In genomic region chr1:21779613-21780521, GRCh38 we compare ENCODE assay signal across 9 cellular contexts. TPM values are rescaled to one million over a fixed set of nuclear protein-coding genes. Genes with fewer than 3 reads are reported as not detected.
DNase-seq lines count a peak whose midpoint lies in the region; ATAC-seq and TF ChIP-seq lines count a peak whose summit lies in the region.
"Had no signal": no experiment of that assay in that cellular context is flagged by ENCODE, and none has a peak within 500 bp of the region (broad histone marks: within the 10 kb centered on the region; RNA-seq: fewer than 3 reads in every experiment).

No MANE protein-coding gene starts in this region.

- peak overlapping the region; percentile 82 for H3K27ac Mint-ChIP-seq in activated CD8-positive, alpha-beta memory T cell treated with anti-CD3 and anti-CD28 coated beads, Interleukin-2, amount 10 ng/mL, durations not matched to agents 7 days and 5 days

- H3K4me3 ChIP-seq in endocrine pancreas (ENCODE audit: control insufficient read depth, insufficient read depth, low read length) (peak overlapping the region; percentile 7), subcutaneous abdominal adipose tissue (ENCODE audit: low read depth in 1 of 5, low read length in 5 of 5) (no peak overlapping the region)
- H3K4me3 ChIP-seq: vagina had no signal

- CTCF ChIA-PET in activated CD8-positive, alpha-beta memory T cell treated with anti-CD3 and anti-CD28 coated beads, Interleukin-2, amount 10 ng/mL, durations not matched to agents 7 days and 5 days (lab: Charles Lee): no interaction called here
- CTCF ChIA-PET in RWPE1 (lab: Yijun Ruan, JAX): no interaction called here

- no peak for TF ChIP-seq CTCF in RWPE1 (conservative IDR thresholded peaks at IDR 0.05; ENCODE audit: low read depth)

- H3K4me3 Mint-ChIP-seq in activated CD8-positive, alpha-beta memory T cell treated with anti-CD3 and anti-CD28 coated beads, Interleukin-2, amount 10 ng/mL, durations not matched to agents 7 days and 5 days: peak overlapping the region; percentile 65

- POLR2A ChIA-PET in RWPE1 (lab: Yijun Ruan, JAX; ENCODE audit: low non-redundant PET): no interaction called here

- H3K9me3 ChIP-seq in endocrine pancreas (ENCODE audit: control insufficient read depth, low read length): no peaks in the 10 kb centered on the region
- H3K9me3 ChIP-seq in subcutaneous abdominal adipose tissue (ENCODE audit: control insufficient read depth in 5 of 5, low read length in 5 of 5): no peaks in the 10 kb centered on the region
- H3K9me3 ChIP-seq: vagina had no signal

- H3K9ac ChIP-seq in endocrine pancreas (ENCODE audit: control insufficient read depth, insufficient read depth, low read length) (no peak overlapping the region), subcutaneous abdominal adipose tissue (ENCODE audit: low read length in 5 of 5) (no peak overlapping the region)

- peaks cover 28% of the 10 kb centered on the region for H3K36me3 Mint-ChIP-seq in activated CD8-positive, alpha-beta memory T cell treated with anti-CD3 and anti-CD28 coated beads, Interleukin-2, amount 10 ng/mL, durations not matched to agents 7 days and 5 days

- H3K27ac ChIP-seq in subcutaneous abdominal adipose tissue (ENCODE audit: low read depth, low read length): peak overlapping the region; percentile 37
- no peak overlapping the region for H3K27ac ChIP-seq in RWPE1
- H3K27ac ChIP-seq: vagina had no signal

- DNase-seq in activated CD8-positive, alpha-beta memory T cell treated with anti-CD3 and anti-CD28 coated beads, Interleukin-2, amount 10 ng/mL, durations not matched to agents 7 days and 5 days: peak; percentile 73
- no peak for DNase-seq in activated CD8-positive, alpha-beta memory T cell treated with anti-CD3 and anti-CD28 coated beads for 24 hours
- DNase-seq in RWPE1 (ENCODE audit: low spot score) (no peak), NCI-H2171 treated with DMSO at 0.1 percent for 48 hours (lab: John Stamatoyannopoulos, UW) (no peak)

- H3K4me1 ChIP-seq in endocrine pancreas (ENCODE audit: control insufficient read depth, insufficient read depth, low read length): peaks cover 9% of the 10 kb centered on the region
- H3K4me1 ChIP-seq in subcutaneous abdominal adipose tissue (ENCODE audit: control insufficient read depth in 5 of 5, insufficient read depth in 5 of 5, low read length in 5 of 5): peaks cover 2 to 27% (median 23%) of the 10 kb centered on the region in 5 donors

- peak; percentile 4 for ATAC-seq in activated CD8-positive, alpha-beta memory T cell treated with anti-CD3 and anti-CD28 coated beads, Interleukin-2, amount 10 ng/mL, durations not matched to agents 7 days and 5 days
- ATAC-seq in SK-N-SH treated with all-trans-retinoic acid at 6 μM for 48 hours (no peak), GM18873 (IDR thresholded peaks at IDR 0.05; ENCODE audit: low FRiP score, unreplicated experiment) (no peak)

- H3K27me3 ChIP-seq in endocrine pancreas (ENCODE audit: control insufficient read depth, insufficient read depth, low read length) (no peaks in the 10 kb centered on the region), subcutaneous abdominal adipose tissue (ENCODE audit: control insufficient read depth in 5 of 5, insufficient read depth in 4 of 5, low read length in 5 of 5) (no peaks in the 10 kb centered on the region)
- H3K27me3 ChIP-seq: vagina had no signal

- H3K27me3 Mint-ChIP-seq in activated CD8-positive, alpha-beta memory T cell treated with anti-CD3 and anti-CD28 coated beads, Interleukin-2, amount 10 ng/mL, durations not matched to agents 7 days and 5 days: no peaks in the 10 kb centered on the region

- H3K9me3 Mint-ChIP-seq in activated CD8-positive, alpha-beta memory T cell treated with anti-CD3 and anti-CD28 coated beads, Interleukin-2, amount 10 ng/mL, durations not matched to agents 7 days and 5 days (ENCODE audit: low read depth): no peaks in the 10 kb centered on the region

- H3K4me1 Mint-ChIP-seq in activated CD8-positive, alpha-beta memory T cell treated with anti-CD3 and anti-CD28 coated beads, Interleukin-2, amount 10 ng/mL, durations not matched to agents 7 days and 5 days: peaks cover 52% of the 10 kb centered on the region

- H3K36me3 ChIP-seq in endocrine pancreas (ENCODE audit: control insufficient read depth, insufficient read depth, low read length) (no peaks in the 10 kb centered on the region), subcutaneous abdominal adipose tissue (ENCODE audit: control insufficient read depth in 5 of 5, insufficient read depth in 5 of 5, low read length in 5 of 5) (no peaks in the 10 kb centered on the region)
- H3K36me3 ChIP-seq: vagina had no signal

TF ChIP-seq in SK-N-SH treated with all-trans-retinoic acid at 6 μM for 48 hours, 23 proteins besides CTCF, POLR2A, EP300 and RAD21:
- TF ChIP-seq RARB (CRISPR knock-in tag; IDR thresholded peaks at IDR 0.05): no peak
- TF ChIP-seq ZNF8 (CRISPR knock-in tag; IDR thresholded peaks at IDR 0.05): peak; percentile 87
- TF ChIP-seq PATZ1 (CRISPR knock-in tag; IDR thresholded peaks at IDR 0.05; ENCODE audit: borderline replicate concordance): no peak
- TF ChIP-seq TCF4 (CRISPR knock-in tag; IDR thresholded peaks at IDR 0.05; ENCODE audit: borderline replicate concordance): peak; percentile 66; the same call in 1 of the 2 replicates
- peak; percentile 25; the same call in 1 of the 2 replicates for TF ChIP-seq ISL1 (CRISPR knock-in tag; IDR thresholded peaks at IDR 0.05)
- 0 out of 2 replicates have a peak, but pooled peaks have one; percentile 29 for TF ChIP-seq ZFP3 (CRISPR knock-in tag; IDR thresholded peaks at IDR 0.05)

RNA-seq across cellular contexts. Expression of gene USP48, which starts 3.1 kb away (rescaled TPM):
- 10 to 100 TPM; 83.9 to 96.8 TPM for total RNA-seq in activated CD8-positive, alpha-beta memory T cell treated with anti-CD3 and anti-CD28 coated beads, Interleukin-2, amount 10 ng/mL, durations not matched to agents 7 days and 5 days

RNA-seq across cellular contexts. Expression of gene LDLRAD2, which starts 32.2 kb away (rescaled TPM):
- total RNA-seq in activated CD8-positive, alpha-beta memory T cell treated with anti-CD3 and anti-CD28 coated beads, Interleukin-2, amount 10 ng/mL, durations not matched to agents 7 days and 5 days: not detected
- total RNA-seq: vagina had no signal
